Comparison of ENCODE assay signal across 7 cellular contexts in genomic region chr10:32332299-32332750, GRCh38. TPM values are rescaled to one million over a fixed set of nuclear protein-coding genes. Genes with fewer than 3 reads are reported as not detected.
DNase-seq lines count a peak whose midpoint lies in the region; ATAC-seq and TF ChIP-seq lines count a peak whose summit lies in the region.

No MANE protein-coding gene starts in this region.

- CTCF ChIA-PET in activated CD4-positive, alpha-beta memory T cell treated with anti-CD3 and anti-CD28 coated beads, Interleukin-2, amount 10 ng/mL, durations not matched to agents 7 days and 5 days (lab: Charles Lee), result interaction anchor here (2.5 kb wide), 1 partner anchor 14 kb away, joined by 11 read pairs; no protein-coding TSS in a partner anchor

- no peak for TF ChIP-seq POLR2A in esophagus squamous epithelium (IDR thresholded peaks at IDR 0.05)

- peaks cover 14 to 96% (median 52%) of the 10 kb centered on the region in 3 donors for H3K4me1 ChIP-seq in esophagus squamous epithelium

- H3K36me3 ChIP-seq in esophagus squamous epithelium, result no peaks in the 10 kb centered on the region

- H3K27me3 Mint-ChIP-seq in activated CD4-positive, alpha-beta memory T cell treated with anti-CD3 and anti-CD28 coated beads, Interleukin-2, amount 10 ng/mL, durations not matched to agents 7 days and 5 days, result no peaks in the 10 kb centered on the region

- H3K4me3 Mint-ChIP-seq in activated CD4-positive, alpha-beta memory T cell treated with anti-CD3 and anti-CD28 coated beads, Interleukin-2, amount 10 ng/mL, durations not matched to agents 7 days and 5 days, result peak overlapping the region; percentile 59

- H3K9me3 Mint-ChIP-seq in activated CD4-positive, alpha-beta memory T cell treated with anti-CD3 and anti-CD28 coated beads, Interleukin-2, amount 10 ng/mL, durations not matched to agents 7 days and 5 days, result no peaks in the 10 kb centered on the region

- WGBS in esophagus squamous epithelium, 2 donors, result 57 to 66% methylated on average over 3 of the region's 3 CpGs

- peak overlapping the region; percentile 77 for H3K27ac Mint-ChIP-seq in activated CD4-positive, alpha-beta memory T cell treated with anti-CD3 and anti-CD28 coated beads, Interleukin-2, amount 10 ng/mL, durations not matched to agents 7 days and 5 days

- H3K4me3 ChIP-seq in esophagus squamous epithelium, result no peak overlapping the region

- TF ChIP-seq CTCF in esophagus squamous epithelium (IDR thresholded peaks at IDR 0.05), result no peak

- ATAC-seq in GM19395 (IDR thresholded peaks at IDR 0.05; ENCODE audit: unreplicated experiment) (peak; percentile 90), HG03342 (IDR thresholded peaks at IDR 0.05; ENCODE audit: unreplicated experiment) (peak; percentile 97)

- H3K36me3 Mint-ChIP-seq in activated CD4-positive, alpha-beta memory T cell treated with anti-CD3 and anti-CD28 coated beads, Interleukin-2, amount 10 ng/mL, durations not matched to agents 7 days and 5 days (ENCODE audit: low read depth), result peaks cover 39% of the 10 kb centered on the region

- H3K27me3 ChIP-seq in esophagus squamous epithelium, result no peaks in the 10 kb centered on the region

- DNase-seq in activated CD4-positive, alpha-beta memory T cell treated with anti-CD3 and anti-CD28 coated beads, Interleukin-2, amount 10 ng/mL, durations not matched to agents 7 days and 5 days, result peak; percentile 83
- DNase-seq in esophagus squamous epithelium (lab: John Stamatoyannopoulos, UW) (no peak), ureter (ENCODE audit: low spot score) (no peak), NCI-H1436 treated with DMSO at 0.1 percent for 48 hours (lab: John Stamatoyannopoulos, UW) (no peak)
- DNase-seq in stimulated activated CD4-positive, alpha-beta T cell treated with anti-CD3 and anti-CD28 coated beads, Interleukin-15, amount 100 ng/mL, for 48 hours (ENCODE audit: low read depth in 2 of 2), result peak; percentile 76 to 80

- intact Hi-C loops in esophagus squamous epithelium (cut with DNase I), result no loop called here

- POLR2A ChIA-PET in activated CD4-positive, alpha-beta memory T cell treated with anti-CD3 and anti-CD28 coated beads, Interleukin-2, amount 10 ng/mL, durations not matched to agents 7 days and 5 days (lab: Charles Lee), result interaction anchor here (0.9 to 1.6 kb wide), 4 partner anchors 11 to 75 kb away, joined by 3 to 5 read pairs (median 3); no protein-coding TSS in a partner anchor

- peak overlapping the region in 3 of 4 donors; percentile 11 to 36 (median 30) for H3K27ac ChIP-seq in esophagus squamous epithelium

- H3K9me3 ChIP-seq in esophagus squamous epithelium, result no peaks in the 10 kb centered on the region

- peaks cover 83% of the 10 kb centered on the region for H3K4me1 Mint-ChIP-seq in activated CD4-positive, alpha-beta memory T cell treated with anti-CD3 and anti-CD28 coated beads, Interleukin-2, amount 10 ng/mL, durations not matched to agents 7 days and 5 days

RNA-seq across cellular contexts. Expression of gene EPC1, which starts 14.6 kb away (rescaled TPM):
- 10 to 100 TPM; 41.6 to 43.0 TPM for total RNA-seq in activated CD4-positive, alpha-beta memory T cell treated with anti-CD3 and anti-CD28 coated beads, Interleukin-2, amount 10 ng/mL, durations not matched to agents 7 days and 5 days
- total RNA-seq in esophagus squamous epithelium, result 10 to 100 TPM; 12.3 to 31.7 (median 21.7) TPM
- total RNA-seq in ureter, result 49.5 TPM

Comparison
In these comparisons a context has a peak if more than half of its experiments do, and no peak if none do; other contexts are left out.
1. DNase-seq: peak in activated CD4-positive, alpha-beta memory T cell treated with anti-CD3 and anti-CD28 coated beads, Interleukin-2, amount 10 ng/mL, durations not matched to agents 7 days and 5 days (single experiment) and stimulated activated CD4-positive, alpha-beta T cell treated with anti-CD3 and anti-CD28 coated beads, Interleukin-15, amount 100 ng/mL, for 48 hours (2 of 2); none in esophagus squamous epithelium (single experiment), ureter (single experiment) and NCI-H1436 treated with DMSO at 0.1 percent for 48 hours (single experiment).